In genomic region chr12:66269757-66270383, GRCh38 we compare ENCODE assay signal across 8 cellular contexts. TPM values are rescaled to one million over a fixed set of nuclear protein-coding genes. Genes with fewer than 3 reads are reported as not detected.
DNase-seq lines count a peak whose midpoint lies in the region; ATAC-seq, FAIRE-seq and TF ChIP-seq lines count a peak whose summit lies in the region.

No MANE protein-coding gene starts in this region.

- DNase-seq in CD14-positive monocyte (ENCODE audit: low spot score) (no peak), LNCaP clone FGC (ENCODE audit: low read depth) (peak; percentile 14), SK-MEL-5 (ENCODE audit: low read depth, low spot score) (peak; percentile 92), endothelial cell of umbilical vein (ENCODE audit: low read depth, low spot score) (peak; percentile 34), middle frontal gyrus (ENCODE audit: extremely low spot score, low spot score) (peak; percentile 48), GDM1 (lab: John Stamatoyannopoulos, UW) (no peak)

- no peak overlapping the region for H3K4me2 ChIP-seq in endothelial cell of umbilical vein (ENCODE audit: insufficient read depth, low read length)

- dilution Hi-C loops in endothelial cell of umbilical vein (cut with MboI; ENCODE audit: extremely low pct_ligation_motif_present, low sequenced_read_pairs) = no loop called here

- no peaks in the 10 kb centered on the region for H3K9me1 ChIP-seq in endothelial cell of umbilical vein (replicated peaks; ENCODE audit: control insufficient read depth, extremely low read depth, insufficient read depth, low read length)

- no peak for TF ChIP-seq POLR2A in endothelial cell of umbilical vein (IDR thresholded peaks at IDR 0.05; ENCODE audit: low read depth, low read length)

- no peaks in the 10 kb centered on the region for H3K36me3 ChIP-seq in endothelial cell of umbilical vein (ENCODE audit: control insufficient read depth in 2 of 2, extremely low read depth in 1 of 2, insufficient read depth in 2 of 2, low read length in 2 of 2)

- no TSS peak for BruUV-seq in endothelial cell of umbilical vein (replicated peaks; lab: Mats Ljungman, UMichigan)

- no peak overlapping the region for H3K9ac ChIP-seq in endothelial cell of umbilical vein (replicated peaks; ENCODE audit: extremely low read depth, insufficient read depth, low read length)

- no peak overlapping the region for H3K4me3 Mint-ChIP-seq in CD14-positive monocyte

- no peaks in the 10 kb centered on the region for H3K4me1 ChIP-seq in endothelial cell of umbilical vein (ENCODE audit: control insufficient read depth, extremely low read depth, insufficient read depth, low read length)

- ATAC-seq in GM18517 (IDR thresholded peaks at IDR 0.05; ENCODE audit: unreplicated experiment) (peak; percentile 63), HG03045 (IDR thresholded peaks at IDR 0.05; ENCODE audit: unreplicated experiment) (no peak)

- peaks cover 0 to 1% (median 0%) of the 10 kb centered on the region in 3 donors for H3K27me3 Mint-ChIP-seq in CD14-positive monocyte (ENCODE audit: low read depth in 3 of 3)

- H4K20me1 ChIP-seq in endothelial cell of umbilical vein (replicated peaks; ENCODE audit: control insufficient read depth, extremely low read depth, insufficient read depth, low read length) = no peaks in the 10 kb centered on the region

- peaks cover 30% of the 10 kb centered on the region for H3K4me1 Mint-ChIP-seq in CD14-positive monocyte

- CTCF ChIA-PET in endothelial cell of umbilical vein (lab: Charles Lee) = interaction anchor here (0.7 to 3.8 kb wide), 25 partner anchors 9 to 591 kb away, joined by 3 to 47 read pairs (median 4); partner anchors contain the start of genes HELB and TMBIM4

- in situ Hi-C loops in SK-MEL-5 (cut with HindIII; ENCODE audit: low pct_unique_long_range_greater_than_20kb, low sequenced_read_pairs) = no loop called here

- no peaks in the 10 kb centered on the region for H3K36me3 Mint-ChIP-seq in CD14-positive monocyte

- POLR2A ChIA-PET in endothelial cell of umbilical vein (lab: Charles Lee) = no interaction called here

- peaks cover 0 to 4% of the 10 kb centered on the region in 2 experiments for H3K27me3 ChIP-seq in endothelial cell of umbilical vein (ENCODE audit: control insufficient read depth in 2 of 2, insufficient read depth in 2 of 2, low read length in 2 of 2)

- peak overlapping the region in 2 of 7 donors; percentile 55 to 81 for H3K27ac Mint-ChIP-seq in CD14-positive monocyte

- intact Hi-C loops in CD14-positive monocyte (cut with micrococcal nuclease) = no loop called here
- intact Hi-C loops in endothelial cell of umbilical vein (cut with micrococcal nuclease) = loop anchor here (1.0 to 10.0 kb wide), 2 partner anchors 139 to 285 kb away; no protein-coding TSS in a partner anchor

- H3K4me3 ChIP-seq in LNCaP clone FGC (ENCODE audit: low read depth, low read length) = no peak overlapping the region
- H3K4me3 ChIP-seq in endothelial cell of umbilical vein (replicated peaks in 1 of 3; ENCODE audit: insufficient read depth in 1 of 3, low read depth in 1 of 3, low read length in 3 of 3) = no peak overlapping the region

- FAIRE-seq in endothelial cell of umbilical vein (lab: Jason Lieb, UNC) = peak; percentile 84

- TF ChIP-seq CTCF in CD14-positive monocyte (IDR thresholded peaks at IDR 0.05) (peak; percentile 53), LNCaP clone FGC (IDR thresholded peaks at IDR 0.05; ENCODE audit: control insufficient read depth, extremely low read depth, insufficient read depth) (peak; percentile 65), endothelial cell of umbilical vein (IDR thresholded peaks at IDR 0.05; ENCODE audit: extremely low read depth in 1 of 2, insufficient read depth in 1 of 2, low read depth in 1 of 2, low read length in 2 of 2) (peak; percentile 56 to 58)

- H3K27ac ChIP-seq in endothelial cell of umbilical vein (ENCODE audit: insufficient read depth, low read depth, low read length) = no peak overlapping the region

- no peaks in the 10 kb centered on the region for H3K79me2 ChIP-seq in endothelial cell of umbilical vein (ENCODE audit: control insufficient read depth, insufficient read depth, low read length)

- no peak overlapping the region for H2AFZ ChIP-seq in endothelial cell of umbilical vein (ENCODE audit: low read depth, low read length)

- no peaks in the 10 kb centered on the region for H3K9me3 ChIP-seq in endothelial cell of umbilical vein (replicated peaks; ENCODE audit: control insufficient read depth, insufficient read depth, low read length)

- peaks cover 0 to 4% (median 0%) of the 10 kb centered on the region in 7 donors for H3K9me3 Mint-ChIP-seq in CD14-positive monocyte

TF ChIP-seq in endothelial cell of umbilical vein, 7 proteins besides CTCF, POLR2A, EP300 and RAD21:
- TF ChIP-seq EZH2 (IDR thresholded peaks at IDR 0.05; ENCODE audit: borderline replicate concordance, low read depth, low read length, severe bottlenecking) = no peak

RNA-seq across cellular contexts. Expression of gene HELB, which starts 32.4 kb away (rescaled TPM):
- polyA plus RNA-seq in CD14-positive monocyte (1 to 10 TPM; 1.8 to 3.0 TPM), endothelial cell of umbilical vein (0.48 and 0.75 TPM in 2 replicates)
- 3.9 and 4.5 TPM in 2 replicates for total RNA-seq in SK-MEL-5 (2014; rRNA removed; shearing (Covaris generic))
- 2.6 and 3.7 TPM in 2 replicates for polyA plus RNA-seq in SK-MEL-5 (2015; cell fraction: cytosol; rRNA removed)
- 8.2 and 10.1 TPM in 2 replicates for polyA plus RNA-seq in SK-MEL-5 (2015; cell fraction: nucleus; rRNA removed)
- 3.4 and 4.0 TPM in 2 replicates for total RNA-seq in endothelial cell of umbilical vein
- 0.52 and 0.56 TPM in 2 replicates for polyA plus RNA-seq in endothelial cell of umbilical vein (2011; cell fraction: cytosol; rRNA removed)
- polyA plus RNA-seq in endothelial cell of umbilical vein (2011; cell fraction: nucleus; rRNA removed) = 1.9 and 2.7 TPM in 2 replicates
- 0.48 and 0.92 TPM in 2 replicates for polyA plus RNA-seq in endothelial cell of umbilical vein (2012)
- polyA minus RNA-seq in endothelial cell of umbilical vein = 2.5 and 4.2 TPM in 2 replicates
- 3.3 TPM for polyA minus RNA-seq in endothelial cell of umbilical vein (2011; cell fraction: cytosol; rRNA and poly(A)+ RNA removed)
- polyA minus RNA-seq in endothelial cell of umbilical vein (2011; cell fraction: nucleus; rRNA and poly(A)+ RNA removed) = 5.0 and 5.6 TPM in 2 replicates

Comparison
In these comparisons a context has a peak if more than half of its experiments do, and no peak if none do; other contexts are left out.
1. DNase-seq: peak in LNCaP clone FGC (single experiment), SK-MEL-5 (single experiment), endothelial cell of umbilical vein (single experiment) and middle frontal gyrus (single experiment); none in CD14-positive monocyte (single experiment) and GDM1 (single experiment).
2. Peak in every context shown above with its lines, with median percentiles within 50 percentile points of each other: CTCF ChIP-seq.